9 cellular contexts compared by ENCODE assay signal in the genomic region with DNA sequence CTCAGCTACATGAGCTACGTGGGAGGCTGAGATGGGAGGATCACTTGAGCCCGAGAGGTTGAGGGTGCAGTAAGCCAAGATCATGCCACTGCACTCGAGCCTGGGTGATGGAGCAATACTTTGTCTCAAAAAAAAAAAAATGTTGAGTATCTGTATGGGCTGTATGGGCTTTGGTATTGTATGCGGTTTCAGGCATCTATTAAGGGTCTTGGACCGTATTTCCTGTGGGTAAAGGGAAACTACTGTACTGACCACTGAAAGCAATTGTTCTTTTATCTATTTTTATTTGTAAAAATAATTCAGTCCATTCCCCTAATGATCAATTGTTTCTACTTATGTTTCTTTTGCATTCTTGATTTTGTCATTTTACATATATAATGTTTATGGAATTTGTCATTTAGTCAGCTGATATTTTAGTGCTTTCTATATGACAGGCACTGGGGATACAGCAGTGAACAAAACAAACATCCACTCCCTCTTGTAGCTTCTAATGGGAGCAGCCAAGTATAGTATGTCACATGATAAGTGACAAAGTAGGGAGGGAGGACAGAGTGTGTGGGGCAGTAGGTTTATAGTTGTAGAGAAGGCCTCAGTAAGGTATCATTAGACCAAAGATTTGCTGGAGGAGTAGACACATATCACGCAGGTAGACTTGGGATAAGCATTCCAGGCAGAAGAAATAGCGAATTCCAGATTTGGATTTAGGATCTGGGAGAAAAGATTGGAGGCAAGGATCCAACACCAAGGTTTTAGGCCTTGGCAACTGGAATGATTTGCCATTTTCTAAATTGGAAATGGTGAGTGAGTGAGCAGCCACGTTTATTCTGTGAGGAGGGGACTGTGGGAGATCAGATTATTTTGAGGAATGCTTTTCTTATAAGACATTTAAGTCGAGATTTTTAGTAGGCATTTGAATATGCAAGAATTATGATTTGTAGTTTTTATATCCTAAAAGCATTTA. TPM values are rescaled to one million over a fixed set of nuclear protein-coding genes. Genes with fewer than 3 reads are reported as not detected.
A peak's percentile ranks its signal among the peaks of the same experiment; 100 is the strongest.
DNase-seq lines count a peak whose midpoint lies in the region; ATAC-seq and TF ChIP-seq lines count a peak whose summit lies in the region.
"Had no signal": no experiment of that assay in that cellular context is flagged by ENCODE, and none has a peak within 500 bp of the region (broad histone marks: within the 10 kb centered on the region; RNA-seq: fewer than 3 reads in every experiment).

No MANE protein-coding gene starts in this region.

- H3K27ac Mint-ChIP-seq in nephron progenitor cell, result peak overlapping the region; percentile 40
- peak overlapping the region in 1 of 3 experiments; percentile 52; a peak in 2 of 7 replicates for H3K27ac Mint-ChIP-seq in H9

- no peak overlapping the region for H4K8ac ChIP-seq in H9 (replicated peaks; ENCODE audit: insufficient read length, low read depth, low read length)

- H3T11ph ChIP-seq in H9 (ENCODE audit: low read length), result no peak overlapping the region

- no peaks in the 10 kb centered on the region for H3K23me2 ChIP-seq in H9 (ENCODE audit: insufficient read length, low read depth, low read length, poor library complexity, severe bottlenecking)

- H3K27ac ChIP-seq in H9 (ENCODE audit: insufficient read length, low read depth, low read length), result no peak overlapping the region

- TF ChIP-seq CTCF in nephron progenitor cell (IDR thresholded peaks at IDR 0.05), result no peak
- no peak for TF ChIP-seq CTCF in H9 (conservative IDR thresholded peaks at IDR 0.05)

- ATAC-seq in GM18870 (IDR thresholded peaks at IDR 0.05; ENCODE audit: unreplicated experiment) (peak; percentile 71), HG02678 (IDR thresholded peaks at IDR 0.05; ENCODE audit: unreplicated experiment) (peak; percentile 81)

- no peaks in the 10 kb centered on the region for H3K27me3 Mint-ChIP-seq in nephron progenitor cell (ENCODE audit: low read depth, poor library complexity)
- H3K27me3 Mint-ChIP-seq in H9 (ENCODE audit: low read depth), result no peaks in the 10 kb centered on the region
- H3K27me3 Mint-ChIP-seq: central memory CD8-positive, alpha-beta T cell had no signal

- H3K18ac ChIP-seq in H9 (ENCODE audit: insufficient read length, low read depth, low read length), result no peak overlapping the region

- no peak overlapping the region for H2BK5ac ChIP-seq in H9 (ENCODE audit: insufficient read length, low read length)

- no peak overlapping the region for H3K56ac ChIP-seq in H9 (ENCODE audit: insufficient read length, low read depth, low read length)

- no peak overlapping the region for H2BK12ac ChIP-seq in H9 (ENCODE audit: insufficient read length, low read depth, low read length)

- no peak overlapping the region for H2BK120ac ChIP-seq in H9 (ENCODE audit: low read depth, low read length, poor library complexity, severe bottlenecking)

- H3K14ac ChIP-seq in H9 (ENCODE audit: insufficient read depth, low read length), result no peak overlapping the region

- H4K5ac ChIP-seq in H9 (ENCODE audit: insufficient read length, low read depth, low read length), result no peak overlapping the region

- no CpG with 5 or more reads among the region's 9 CpGs for WGBS in H9 (ENCODE audit: extremely low coverage, insufficient read length, low lambda C conversion rate)

- H2AK5ac ChIP-seq in H9 (ENCODE audit: insufficient read length, low read length), result no peak overlapping the region

- no peak overlapping the region for H2AFZ ChIP-seq in H9 (ENCODE audit: low read length)

- peaks cover 25% of the 10 kb centered on the region; the same call in 1 of the 2 replicates for H3K79me2 ChIP-seq in H9 (ENCODE audit: insufficient read depth, low read length)

- no peak overlapping the region for H3K9ac ChIP-seq in H9 (ENCODE audit: extremely low read depth, insufficient read length, low read length)

- H4K91ac ChIP-seq in H9 (ENCODE audit: insufficient read length, low read depth, low read length), result no peak overlapping the region

- H4K20me1 ChIP-seq in H9 (ENCODE audit: control insufficient read depth, insufficient read depth, insufficient read length), result no peaks in the 10 kb centered on the region

- no peak overlapping the region for H2BK20ac ChIP-seq in H9 (ENCODE audit: low read depth, low read length, poor library complexity, severe bottlenecking)

- no peaks in the 10 kb centered on the region for H3K79me1 ChIP-seq in H9 (ENCODE audit: insufficient read depth, low read depth, low read length, poor library complexity, severe bottlenecking)

- no peak overlapping the region for H2BK15ac ChIP-seq in H9 (ENCODE audit: low read depth, low read length)

- H3K36me3 Mint-ChIP-seq in nephron progenitor cell (ENCODE audit: low read depth), result peaks cover 19% of the 10 kb centered on the region
- H3K36me3 Mint-ChIP-seq in H9 (ENCODE audit: insufficient read depth in 1 of 3, low read depth in 3 of 3), result peaks cover 0 to 10% (median 5%) of the 10 kb centered on the region in 3 experiments; a peak in 5 of 7 replicates

- no peaks in the 10 kb centered on the region for H3K4me1 ChIP-seq in H9 (ENCODE audit: insufficient read depth, low read length)

- DNase-seq in OCI-M1 (lab: John Stamatoyannopoulos, UW) (peak; percentile 47), nephron progenitor cell (no peak), posterior vena cava (ENCODE audit: low spot score) (no peak), H9 (no peak), NOMO-1 treated with dmso at 0.1 percent for 144 hours (lab: John Stamatoyannopoulos, UW; ENCODE audit: unreplicated experiment) (no peak)
- no peak for DNase-seq in activated CD4-positive, alpha-beta T cell treated with anti-CD3 and anti-CD28 coated beads for 4 hours

- H3K4me3 Mint-ChIP-seq in nephron progenitor cell, result no peak overlapping the region
- H3K4me3 Mint-ChIP-seq in H9, result no peak overlapping the region
- H3K4me3 Mint-ChIP-seq: central memory CD8-positive, alpha-beta T cell had no signal

- H3K27me3 ChIP-seq in H9 (ENCODE audit: insufficient read depth, low read length), result no peaks in the 10 kb centered on the region

- H3K4me1 Mint-ChIP-seq in nephron progenitor cell (peaks cover 11% of the 10 kb centered on the region), H9 (peaks cover 3% of the 10 kb centered on the region in 2 experiments)

- no peaks in the 10 kb centered on the region for H3K9me3 ChIP-seq in H9 (ENCODE audit: control insufficient read depth, low read depth, low read length)

- no peaks in the 10 kb centered on the region for H3K9me3 Mint-ChIP-seq in nephron progenitor cell
- H3K9me3 Mint-ChIP-seq in H9, result no peaks in the 10 kb centered on the region
- H3K9me3 Mint-ChIP-seq: central memory CD8-positive, alpha-beta T cell had no signal

- no peak overlapping the region for H3K23ac ChIP-seq in H9 (ENCODE audit: insufficient read length, low read depth, low read length)

- no peak overlapping the region for H3K4ac ChIP-seq in H9 (ENCODE audit: low read depth, low read length)

- H3K4me2 ChIP-seq in H9 (ENCODE audit: insufficient read depth, insufficient read length, low read length), result no peak overlapping the region

- intact Hi-C loops in posterior vena cava (cut with DNase I), result no loop called here

RNA-seq across cellular contexts. Expression of gene PCMT1, which starts 6.0 kb away (rescaled TPM):
- total RNA-seq in posterior vena cava (10 to 100 TPM; 50.4 to 69.9 TPM), H9 (2021) (91.5 and 98.3 TPM in 2 replicates)

RNA-seq across cellular contexts. Expression of gene NUP43, which starts 9.3 kb away (rescaled TPM):
- 10 to 100 TPM; 24.8 to 29.0 TPM for total RNA-seq in posterior vena cava
- total RNA-seq in H9 (2021), result 92.1 and 102 TPM in 2 replicates

RNA-seq across cellular contexts. Expression of gene LATS1, which starts 37.7 kb away (rescaled TPM):
- 10 to 100 TPM; 31.1 to 32.8 TPM for total RNA-seq in posterior vena cava
- total RNA-seq in H9 (2021), result 25.1 and 26.3 TPM in 2 replicates
